Comparison of ENCODE assay signal across 37 cellular contexts in genomic region chr21:41980561-41980960, GRCh38.
"Had no signal": no experiment of that assay in that cellular context is flagged by ENCODE, and none has a peak within 500 bp of the region (broad histone marks: within the 10 kb centered on the region; RNA-seq: fewer than 3 reads in every experiment).

No MANE protein-coding gene starts in this region.

- H3K36me3 ChIP-seq: MG63 had no signal

- H3K4me3 ChIP-seq: MG63 had no signal

- H3K27me3 ChIP-seq: MG63 had no signal

- DNase-seq: Karpas-422, Kasumi-1, MG63, MM.1S, MV-4-11, NCI-H1048, NCI-H1092, NCI-H1092 treated with DMSO at 0.1 percent for 48 hours, NCI-H1105, NCI-H1105 treated with DMSO at 0.1 percent for 48 hours, NCI-H1417, NCI-H1417 treated with DMSO at 0.1 percent for 48 hours, NCI-H1436, NCI-H1436 treated with DMSO at 0.1 percent for 48 hours, NCI-H146, NCI-H1694, NCI-H1694 treated with DMSO at 0.1 percent for 48 hours, NCI-H187, NCI-H187 treated with DMSO at 0.1 percent for 48 hours, NCI-H1930, NCI-H2029, NCI-H2029 treated with DMSO at 0.1 percent for 48 hours, NCI-H2081, NCI-H2081 treated with DMSO at 0.1 percent for 48 hours, NCI-H2107, NCI-H2171, NCI-H2171 treated with DMSO at 0.1 percent for 48 hours, NCI-H2227 treated with DMSO at 0.1 percent for 48 hours, NCI-H226, NCI-H345, NCI-H446, NCI-H446 treated with DMSO at 0.1 percent for 48 hours, NCI-H510A, NCI-H510A treated with DMSO at 0.1 percent for 48 hours, NCI-H524, NCI-H524 treated with DMSO at 0.1 percent for 48 hours, NCI-H526 had no signal
